In the genomic region with DNA sequence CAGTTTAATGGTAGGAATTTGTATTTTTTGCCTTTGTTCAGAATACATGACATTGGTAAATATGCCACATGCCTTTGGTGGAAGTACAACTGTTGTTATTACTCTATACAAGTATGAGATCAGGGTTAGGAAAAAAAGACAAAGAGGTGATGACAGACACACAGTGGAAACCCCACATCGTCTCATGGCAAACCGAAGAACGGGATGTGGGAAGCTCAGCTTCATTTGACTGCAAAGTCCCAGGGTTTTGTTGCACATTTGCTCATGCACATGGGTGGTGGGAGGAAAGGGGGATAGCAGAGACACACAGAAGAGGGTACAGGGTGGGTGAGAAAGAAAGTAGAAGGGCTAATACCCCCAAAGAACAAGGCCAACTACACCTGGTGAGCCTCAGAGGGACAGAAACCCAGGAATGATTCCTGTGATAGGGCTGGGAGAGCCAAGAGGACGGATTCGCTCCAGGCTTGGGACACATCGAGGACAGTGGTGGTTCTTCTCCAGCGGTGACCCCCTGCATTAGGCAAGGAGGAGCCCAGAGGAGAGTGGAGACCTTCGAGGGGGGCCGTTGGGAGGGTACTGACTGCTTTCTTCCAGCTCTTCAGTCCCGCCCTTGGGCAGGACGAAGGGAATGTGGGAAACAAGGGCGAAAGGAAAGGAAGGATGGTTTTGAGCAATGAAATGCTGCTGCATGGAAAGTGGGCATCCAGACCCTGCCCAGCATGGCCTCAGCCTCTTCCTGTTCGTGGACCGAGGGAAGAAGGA, we compare ENCODE assay signal across 8 cellular contexts. TPM values are rescaled to one million over a fixed set of nuclear protein-coding genes. Genes with fewer than 3 reads are reported as not detected.
DNase-seq lines count a peak whose midpoint lies in the region; ATAC-seq and TF ChIP-seq lines count a peak whose summit lies in the region.

No MANE protein-coding gene starts in this region.

- ATAC-seq in HG02885 (IDR thresholded peaks at IDR 0.05; ENCODE audit: poor library complexity, unreplicated experiment) (peak; percentile 3), GM23338 (no peak)

- intact Hi-C loops in activated T-helper 1 cell treated with anti-CD3 and anti-CD28 coated beads, Interleukin-12 subunit alpha, Interleukin-12 subunit beta, Interleukin-2, Interleukin-4 antibody, amounts not matched to agents 30 ng/mL and 10 ng/mL and 1 ng/mL, durations not matched to agents 14 hours and 24 hours and 36 hours (cut with micrococcal nuclease), result loop anchor here (1.0 to 2.0 kb wide), 4 partner anchors 8 to 36 kb away; partner anchors contain the start of genes TAPBPL and VAMP1

- H3K27me3 Mint-ChIP-seq in activated T-helper 1 cell treated with anti-CD3 and anti-CD28 coated beads, Interleukin-12 subunit alpha, Interleukin-12 subunit beta, Interleukin-2, Interleukin-4 antibody, amounts not matched to agents 30 ng/mL and 10 ng/mL and 1 ng/mL, durations not matched to agents 14 hours and 24 hours and 36 hours (ENCODE audit: insufficient read depth), result no peaks in the 10 kb centered on the region
- H3K27me3 Mint-ChIP-seq in GM23338 (ENCODE audit: insufficient read depth, low read depth, poor library complexity), result peaks cover 14% of the 10 kb centered on the region

- DNase-seq in activated T-helper 1 cell treated with anti-CD3 and anti-CD28 coated beads, Interleukin-12 subunit alpha, Interleukin-12 subunit beta, Interleukin-2, Interleukin-4 antibody, amounts not matched to agents 30 ng/mL and 10 ng/mL and 1 ng/mL, durations not matched to agents 14 hours and 24 hours and 36 hours (ENCODE audit: low spot score), result peak; percentile 56
- DNase-seq in NCI-H2227 treated with DMSO at 0.1 percent for 48 hours (lab: John Stamatoyannopoulos, UW) (no peak), NCI-H2081 (lab: John Stamatoyannopoulos, UW) (no peak), GM23338 (ENCODE audit: low spot score) (no peak), NCI-H1092 (lab: John Stamatoyannopoulos, UW) (no peak)

- no peaks in the 10 kb centered on the region for H3K9me3 Mint-ChIP-seq in activated T-helper 1 cell treated with anti-CD3 and anti-CD28 coated beads, Interleukin-12 subunit alpha, Interleukin-12 subunit beta, Interleukin-2, Interleukin-4 antibody, amounts not matched to agents 30 ng/mL and 10 ng/mL and 1 ng/mL, durations not matched to agents 14 hours and 24 hours and 36 hours
- H3K9me3 Mint-ChIP-seq in GM23338, result no peaks in the 10 kb centered on the region

- H3K9me2 ChIP-seq in GM23338 (ENCODE audit: insufficient read depth), result no peaks in the 10 kb centered on the region

- peaks cover 57 to 91% (median 83%) of the 10 kb centered on the region in 11 experiments for H3K36me3 ChIP-seq in BLaER1 treated with 17β-estradiol and CSF1 and Interleukin-3, amounts not matched to agents 10 nM and 100 nM
- H3K36me3 ChIP-seq in muscle layer of colon (ENCODE audit: insufficient read depth, low read length) (peaks cover 82% of the 10 kb centered on the region), GM23338 (ENCODE audit: insufficient read depth) (peaks cover 12% of the 10 kb centered on the region)

- peak overlapping the region; percentile 57 to 78 (median 67) for H3K9ac ChIP-seq in BLaER1 treated with 17β-estradiol and CSF1 and Interleukin-3, amounts not matched to agents 10 nM and 100 nM
- H3K9ac ChIP-seq in muscle layer of colon (ENCODE audit: low read length), result no peak overlapping the region

- no peak for TF ChIP-seq CTCF in GM23338 (conservative IDR thresholded peaks at IDR 0.05; ENCODE audit: low read depth in 2 of 2)

- H2AFZ ChIP-seq in GM23338, result no peak overlapping the region

- H3K79me2 ChIP-seq in GM23338 (replicated peaks; ENCODE audit: insufficient read depth), result no peaks in the 10 kb centered on the region; the same call in 1 of the 2 replicates

- peak overlapping the region in 8 of 10 experiments; percentile 10 to 49 (median 25); a peak in 9 of 20 replicates for H3K4me3 ChIP-seq in BLaER1 treated with 17β-estradiol and CSF1 and Interleukin-3, amounts not matched to agents 10 nM and 100 nM
- H3K4me3 ChIP-seq in muscle layer of colon (ENCODE audit: low read depth in 1 of 2, low read length in 2 of 2) (no peak overlapping the region), GM23338 (no peak overlapping the region)

- 0 out of 2 replicates have a peak, but pooled peaks cover 4% of the 10 kb centered on the region for H3F3A ChIP-seq in GM23338 (replicated peaks; ENCODE audit: low read depth)

- H3K4me3 Mint-ChIP-seq in activated T-helper 1 cell treated with anti-CD3 and anti-CD28 coated beads, Interleukin-12 subunit alpha, Interleukin-12 subunit beta, Interleukin-2, Interleukin-4 antibody, amounts not matched to agents 30 ng/mL and 10 ng/mL and 1 ng/mL, durations not matched to agents 14 hours and 24 hours and 36 hours, result peak overlapping the region; percentile 78
- no peak overlapping the region for H3K4me3 Mint-ChIP-seq in GM23338

- H3K9me3 ChIP-seq in BLaER1 treated with 17β-estradiol and CSF1 and Interleukin-3, amounts not matched to agents 10 nM and 100 nM (replicated peaks in 1 of 11), result peaks cover 2 to 14% (median 12%) of the 10 kb centered on the region in 11 experiments; a peak in 21 of 22 replicates
- H3K9me3 ChIP-seq in muscle layer of colon (ENCODE audit: low read length), result no peaks in the 10 kb centered on the region

- peaks cover 75% of the 10 kb centered on the region for H3K36me3 Mint-ChIP-seq in activated T-helper 1 cell treated with anti-CD3 and anti-CD28 coated beads, Interleukin-12 subunit alpha, Interleukin-12 subunit beta, Interleukin-2, Interleukin-4 antibody, amounts not matched to agents 30 ng/mL and 10 ng/mL and 1 ng/mL, durations not matched to agents 14 hours and 24 hours and 36 hours (ENCODE audit: low read depth)
- H3K36me3 Mint-ChIP-seq in GM23338 (ENCODE audit: low read depth), result peaks cover 58% of the 10 kb centered on the region

- H3K27me3 ChIP-seq in BLaER1 treated with 17β-estradiol and CSF1 and Interleukin-3, amounts not matched to agents 10 nM and 100 nM, result no peaks in the 10 kb centered on the region
- H3K27me3 ChIP-seq in muscle layer of colon (ENCODE audit: control insufficient read depth in 1 of 2, insufficient read depth in 2 of 2, low read length in 2 of 2) (no peaks in the 10 kb centered on the region), GM23338 (ENCODE audit: insufficient read depth) (no peaks in the 10 kb centered on the region)

- H3K4me2 ChIP-seq in BLaER1 treated with 17β-estradiol and CSF1 and Interleukin-3, amounts not matched to agents 10 nM and 100 nM, result peak overlapping the region; percentile 72 to 99 (median 93)
- H3K4me2 ChIP-seq in GM23338, result no peak overlapping the region

- H3K4me1 Mint-ChIP-seq in activated T-helper 1 cell treated with anti-CD3 and anti-CD28 coated beads, Interleukin-12 subunit alpha, Interleukin-12 subunit beta, Interleukin-2, Interleukin-4 antibody, amounts not matched to agents 30 ng/mL and 10 ng/mL and 1 ng/mL, durations not matched to agents 14 hours and 24 hours and 36 hours (ENCODE audit: low read depth), result peaks cover 84% of the 10 kb centered on the region
- H3K4me1 Mint-ChIP-seq in GM23338, result no peaks in the 10 kb centered on the region; the same call in 1 of the 3 replicates

- peaks cover 90 to 99% (median 95%) of the 10 kb centered on the region in 10 experiments for H3K4me1 ChIP-seq in BLaER1 treated with 17β-estradiol and CSF1 and Interleukin-3, amounts not matched to agents 10 nM and 100 nM
- H3K4me1 ChIP-seq in muscle layer of colon (ENCODE audit: insufficient read depth, low read length) (peaks cover 18% of the 10 kb centered on the region), GM23338 (ENCODE audit: insufficient read depth) (no peaks in the 10 kb centered on the region)

- peak overlapping the region; percentile 99 for H3K27ac Mint-ChIP-seq in activated T-helper 1 cell treated with anti-CD3 and anti-CD28 coated beads, Interleukin-12 subunit alpha, Interleukin-12 subunit beta, Interleukin-2, Interleukin-4 antibody, amounts not matched to agents 30 ng/mL and 10 ng/mL and 1 ng/mL, durations not matched to agents 14 hours and 24 hours and 36 hours
- no peak overlapping the region for H3K27ac Mint-ChIP-seq in GM23338

- peaks cover 0 to 12% (median 0%) of the 10 kb centered on the region in 11 experiments; a peak in 4 of 22 replicates for H4K20me1 ChIP-seq in BLaER1 treated with 17β-estradiol and CSF1 and Interleukin-3, amounts not matched to agents 10 nM and 100 nM
- H4K20me1 ChIP-seq in GM23338 (replicated peaks; ENCODE audit: insufficient read depth), result no peaks in the 10 kb centered on the region

- peak overlapping the region; percentile 78 to 91 (median 83) for H3K27ac ChIP-seq in BLaER1 treated with 17β-estradiol and CSF1 and Interleukin-3, amounts not matched to agents 10 nM and 100 nM
- H3K27ac ChIP-seq in muscle layer of colon (ENCODE audit: low read depth, low read length) (peak overlapping the region; percentile 19), GM23338 (ENCODE audit: low read depth) (no peak overlapping the region)

RNA-seq across cellular contexts. Expression of gene VAMP1, which starts 8.1 kb away (rescaled TPM):
- total RNA-seq in activated T-helper 1 cell treated with anti-CD3 and anti-CD28 coated beads, Interleukin-12 subunit alpha, Interleukin-12 subunit beta, Interleukin-2, Interleukin-4 antibody, amounts not matched to agents 30 ng/mL and 10 ng/mL and 1 ng/mL, durations not matched to agents 14 hours and 24 hours and 36 hours, result 49.7 and 52.8 TPM in 2 replicates
- 13.9 and 18.3 TPM in 2 replicates for total RNA-seq in GM23338 (2014; rRNA removed; shearing (Covaris generic))
- polyA plus RNA-seq in GM23338 (2016; fragmentation: Nextera tagmentation; extraction: Ambion mirVana), result 11.2 and 16.1 TPM in 2 replicates

RNA-seq across cellular contexts. Expression of gene TAPBPL, which starts 10.6 kb away (rescaled TPM):
- 34.1 and 34.3 TPM in 2 replicates for total RNA-seq in activated T-helper 1 cell treated with anti-CD3 and anti-CD28 coated beads, Interleukin-12 subunit alpha, Interleukin-12 subunit beta, Interleukin-2, Interleukin-4 antibody, amounts not matched to agents 30 ng/mL and 10 ng/mL and 1 ng/mL, durations not matched to agents 14 hours and 24 hours and 36 hours
- total RNA-seq in GM23338 (2014; rRNA removed; shearing (Covaris generic)), result 0.59 and 0.66 TPM in 2 replicates
- 0.52 and 0.65 TPM in 2 replicates for polyA plus RNA-seq in GM23338 (2016; fragmentation: Nextera tagmentation; extraction: Ambion mirVana)

RNA-seq across cellular contexts. Expression of gene CD27, which starts 17.7 kb away (rescaled TPM):
- 82.1 and 82.3 TPM in 2 replicates for total RNA-seq in activated T-helper 1 cell treated with anti-CD3 and anti-CD28 coated beads, Interleukin-12 subunit alpha, Interleukin-12 subunit beta, Interleukin-2, Interleukin-4 antibody, amounts not matched to agents 30 ng/mL and 10 ng/mL and 1 ng/mL, durations not matched to agents 14 hours and 24 hours and 36 hours
- not detected in 2 replicates for total RNA-seq in GM23338 (2014; rRNA removed; shearing (Covaris generic))
- polyA plus RNA-seq in GM23338 (2016; fragmentation: Nextera tagmentation; extraction: Ambion mirVana), result 0.49 and 0.53 TPM in 2 replicates

RNA-seq across cellular contexts. Expression of gene MRPL51, which starts 30.6 kb away (rescaled TPM):
- 250 and 258 TPM in 2 replicates for total RNA-seq in activated T-helper 1 cell treated with anti-CD3 and anti-CD28 coated beads, Interleukin-12 subunit alpha, Interleukin-12 subunit beta, Interleukin-2, Interleukin-4 antibody, amounts not matched to agents 30 ng/mL and 10 ng/mL and 1 ng/mL, durations not matched to agents 14 hours and 24 hours and 36 hours
- total RNA-seq in GM23338 (2014; rRNA removed; shearing (Covaris generic)), result 75.1 and 93.9 TPM in 2 replicates
- 432 and 463 TPM in 2 replicates for polyA plus RNA-seq in GM23338 (2016; fragmentation: Nextera tagmentation; extraction: Ambion mirVana)

RNA-seq across cellular contexts. Expression of gene NCAPD2, which starts 31.5 kb away (rescaled TPM):
- total RNA-seq in activated T-helper 1 cell treated with anti-CD3 and anti-CD28 coated beads, Interleukin-12 subunit alpha, Interleukin-12 subunit beta, Interleukin-2, Interleukin-4 antibody, amounts not matched to agents 30 ng/mL and 10 ng/mL and 1 ng/mL, durations not matched to agents 14 hours and 24 hours and 36 hours, result 91.6 and 93.4 TPM in 2 replicates
- 217 and 389 TPM in 2 replicates for total RNA-seq in GM23338 (2014; rRNA removed; shearing (Covaris generic))
- polyA plus RNA-seq in GM23338 (2016; fragmentation: Nextera tagmentation; extraction: Ambion mirVana), result 32.7 and 34.2 TPM in 2 replicates

Comparison
In these comparisons a context has a peak if more than half of its experiments do, and no peak if none do; other contexts are left out.
1. H3K4me3 ChIP-seq: peak in BLaER1 treated with 17β-estradiol and CSF1 and Interleukin-3, amounts not matched to agents 10 nM and 100 nM (8 of 10); none in muscle layer of colon (0 of 2) and GM23338 (single experiment).
2. RNA of gene TAPBPL, which starts 10.6 kb away (total RNA-seq): 34.1 to 34.3 TPM in activated T-helper 1 cell treated with anti-CD3 and anti-CD28 coated beads, Interleukin-12 subunit alpha, Interleukin-12 subunit beta, Interleukin-2, Interleukin-4 antibody, amounts not matched to agents 30 ng/mL and 10 ng/mL and 1 ng/mL, durations not matched to agents 14 hours and 24 hours and 36 hours; 0.59 to 0.66 TPM in GM23338; every median in the first group is over 10 times any median in the second.
3. RNA of gene CD27, which starts 17.7 kb away (total RNA-seq): 82.1 to 82.3 TPM in activated T-helper 1 cell treated with anti-CD3 and anti-CD28 coated beads, Interleukin-12 subunit alpha, Interleukin-12 subunit beta, Interleukin-2, Interleukin-4 antibody, amounts not matched to agents 30 ng/mL and 10 ng/mL and 1 ng/mL, durations not matched to agents 14 hours and 24 hours and 36 hours; not detected in GM23338; every median in the first group is over 10 times any median in the second.